ENCODE assay signal across 8 cellular contexts in the genomic region with DNA sequence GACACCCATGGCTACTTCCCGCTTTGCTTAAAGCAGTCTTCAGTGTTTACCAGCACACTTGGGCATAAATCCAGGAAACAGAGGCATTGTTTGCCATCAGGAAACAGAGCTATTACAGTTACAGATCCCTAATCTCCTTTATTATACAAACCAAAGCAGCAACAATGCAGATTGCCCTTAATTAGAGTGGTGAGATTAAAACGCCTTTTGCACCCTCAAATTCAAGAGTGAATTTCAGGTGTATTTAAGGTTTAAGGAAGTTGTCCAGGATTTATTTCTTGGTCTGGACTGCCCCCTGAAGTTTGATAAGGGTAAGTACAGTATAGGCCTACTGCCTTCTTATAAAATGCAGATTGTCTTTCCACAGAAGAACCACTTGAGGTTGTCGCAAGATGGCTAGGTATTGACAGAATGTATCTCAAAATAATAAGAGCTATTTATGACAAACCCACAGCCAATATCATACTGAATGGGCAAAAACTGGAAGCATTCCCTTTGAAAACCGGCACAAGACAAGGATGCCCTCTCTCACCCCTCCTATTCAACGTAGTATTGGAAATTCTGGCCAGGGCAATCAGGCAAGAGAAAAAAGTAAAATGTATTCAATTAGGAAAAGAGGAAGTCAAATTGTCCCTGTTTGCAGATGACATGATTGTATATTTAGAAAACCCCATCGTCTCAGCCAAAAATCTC. TPM values are rescaled to one million over a fixed set of nuclear protein-coding genes. Genes with fewer than 3 reads are reported as not detected.
DNase-seq lines count a peak whose midpoint lies in the region; FAIRE-seq and TF ChIP-seq lines count a peak whose summit lies in the region.
"Not testable (repeated sequence)": the region's sequence is repeated elsewhere in the genome, so short reads cannot be mapped to it uniquely, and the experiment has no call there.

No MANE protein-coding gene starts in this region.

- in situ Hi-C loops in astrocyte of the spinal cord (cut with HindIII; ENCODE audit: low sequenced_read_pairs), result not testable (repeated sequence)

- not testable (repeated sequence) for H2AFZ ChIP-seq in OCI-LY7 (ENCODE audit: low read length)

- not testable (repeated sequence) for H3K79me2 ChIP-seq in OCI-LY7 (ENCODE audit: insufficient read depth, low read depth, low read length)

- TF ChIP-seq POLR2A in H54 (IDR thresholded peaks at IDR 0.05; ENCODE audit: low read depth, low read length); spleen (IDR thresholded peaks at IDR 0.05): not testable (repeated sequence)

- not testable (repeated sequence) for H3K9me3 ChIP-seq in OCI-LY7 (ENCODE audit: low read length); spleen

- not testable (repeated sequence) for H4K20me1 ChIP-seq in OCI-LY7 (ENCODE audit: insufficient read depth, low read length)

- not testable (repeated sequence) for H3K4me3 ChIP-seq in OCI-LY7 (ENCODE audit: low read depth, low read length, poor library complexity, severe bottlenecking); astrocyte of the spinal cord (ENCODE audit: low read depth, low read length); spleen

- not testable (repeated sequence) for H3K27ac ChIP-seq in OCI-LY7 (ENCODE audit: low read depth, low read length, poor library complexity, severe bottlenecking)
- peak overlapping the region in 6 of 8 donors; percentile 24 to 68 (median 56) for H3K27ac ChIP-seq in spleen

- not testable (repeated sequence) for H3K27me3 ChIP-seq in spleen (replicated peaks in 1 of 7)

- H3K9me2 ChIP-seq in OCI-LY7 (ENCODE audit: insufficient read depth, low read length), result not testable (repeated sequence)

- peak; percentile 72 for TF ChIP-seq CTCF in OCI-LY7 (conservative IDR thresholded peaks at IDR 0.05; ENCODE audit: low read length)
- TF ChIP-seq CTCF in astrocyte of the spinal cord (IDR thresholded peaks at IDR 0.05; ENCODE audit: low read depth, low read length), result peak; percentile 63
- TF ChIP-seq CTCF in spleen (IDR thresholded peaks at IDR 0.05 in 8 of 11, conservative IDR thresholded peaks at IDR 0.05 in 3 of 11), result peak in 10 of 11 experiments; percentile 27 to 78 (median 60)

- POLR2A ChIA-PET in OCI-LY7 (lab: Charles Lee), result not testable (repeated sequence)

- BruUV-seq in OCI-LY7 (replicated peaks; lab: Mats Ljungman, UMichigan), result not testable (repeated sequence)

- CTCF ChIA-PET in OCI-LY7 (lab: Charles Lee; ENCODE audit: unreplicated experiment), result not testable (repeated sequence)

- 35 to 50% (median 39%) methylated on average over 6 of the region's 6 CpGs for WGBS in spleen, 5 donors

- peak; percentile 67 for DNase-seq in CD1c-positive myeloid dendritic cell (ENCODE audit: extremely low spot score)
- not testable (repeated sequence) for DNase-seq in H54 (ENCODE audit: insufficient read length, low spot score); spleen
- DNase-seq in NCI-H146 (lab: John Stamatoyannopoulos, UW), result peak; percentile 25
- peak; percentile 34 for DNase-seq in OCI-LY7 (ENCODE audit: low spot score)
- DNase-seq in astrocyte of the spinal cord (ENCODE audit: low read depth, low spot score), result peak; percentile 82
- DNase-seq in foreskin melanocyte, result peak; percentile 76
- peak; percentile 78 to 84 for DNase-seq in lung microvascular endothelial cell (ENCODE audit: low read depth in 2 of 2)

- FAIRE-seq in H54 (lab: Jason Lieb, UNC), result peak; percentile 90

- not testable (repeated sequence) for H3K4me2 ChIP-seq in OCI-LY7 (ENCODE audit: low read length)

- intact Hi-C loops in OCI-LY7 (cut with micrococcal nuclease; ENCODE audit: unreplicated experiment); spleen (cut with DNase I; ENCODE audit: low total_unique reads): not testable (repeated sequence)

- H3K36me3 ChIP-seq in OCI-LY7 (ENCODE audit: insufficient read depth, low read length); spleen: not testable (repeated sequence)

- H3K4me1 ChIP-seq in OCI-LY7 (ENCODE audit: insufficient read depth, low read length, poor library complexity, severe bottlenecking), result not testable (repeated sequence)
- peaks cover 0 to 14% (median 1%) of the 10 kb centered on the region in 6 donors for H3K4me1 ChIP-seq in spleen

RNA-seq across cellular contexts. Expression of a gene that starts 51.2 kb away (rescaled TPM):
- total RNA-seq in OCI-LY7 (2014; rRNA removed; shearing (Covaris generic)), result not detected in 2 replicates
- total RNA-seq in OCI-LY7 (2022) (not detected in 2 replicates), lung microvascular endothelial cell (not detected in 2 replicates), spleen (1 to 10 TPM in 1 of 7 donors, under 1 TPM in 2, not detected in 4; 0.14 to 1.6 (median 0.51) TPM)
- under 1 TPM in 2 of 3 donors, not detected in 1; 0.13 to 0.32 TPM for polyA plus RNA-seq in spleen
